1 cellular context compared by ENCODE assay signal in the genomic region with DNA sequence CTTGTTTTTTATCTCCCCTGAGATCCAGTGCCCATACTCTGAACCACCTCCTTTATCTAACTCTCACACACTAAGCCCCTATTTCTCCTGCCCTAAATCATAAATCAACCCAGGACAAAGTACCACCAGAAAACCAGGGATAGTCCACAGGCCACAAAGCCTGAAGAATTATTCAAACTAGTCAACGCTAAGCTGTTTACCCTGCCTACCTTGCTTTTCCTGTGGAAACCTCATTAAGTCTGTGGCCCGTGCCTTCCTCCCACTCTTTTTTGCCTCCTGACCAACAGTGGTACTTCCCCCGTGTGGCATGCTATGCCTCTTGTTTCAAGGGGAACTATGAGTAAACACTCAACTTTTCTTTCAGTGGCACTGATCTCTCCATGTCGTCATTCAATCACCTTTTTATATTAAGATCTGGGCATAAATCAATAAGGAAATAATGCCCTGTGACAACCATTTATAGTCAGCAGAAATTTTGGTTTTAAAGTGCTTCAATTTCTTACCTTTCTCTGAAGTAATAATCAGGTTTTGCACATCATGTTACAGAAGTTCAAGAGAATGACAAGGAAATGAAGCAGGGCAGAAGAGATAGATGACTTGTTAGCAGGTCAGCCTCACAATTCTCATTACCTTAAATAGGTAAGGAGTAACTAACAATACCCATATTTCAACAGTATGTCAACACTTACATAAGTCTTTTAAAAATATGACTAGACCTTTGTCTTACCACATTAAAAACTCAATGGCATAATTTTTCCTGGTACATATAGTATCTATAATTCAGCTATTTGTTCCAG.
TF ChIP-seq lines count a peak whose summit lies in the region.

No MANE protein-coding gene starts in this region.

TF ChIP-seq in GM23338, 12 proteins besides CTCF, POLR2A, EP300 and RAD21 (continued from another document):
- TF ChIP-seq, protein P1, sequence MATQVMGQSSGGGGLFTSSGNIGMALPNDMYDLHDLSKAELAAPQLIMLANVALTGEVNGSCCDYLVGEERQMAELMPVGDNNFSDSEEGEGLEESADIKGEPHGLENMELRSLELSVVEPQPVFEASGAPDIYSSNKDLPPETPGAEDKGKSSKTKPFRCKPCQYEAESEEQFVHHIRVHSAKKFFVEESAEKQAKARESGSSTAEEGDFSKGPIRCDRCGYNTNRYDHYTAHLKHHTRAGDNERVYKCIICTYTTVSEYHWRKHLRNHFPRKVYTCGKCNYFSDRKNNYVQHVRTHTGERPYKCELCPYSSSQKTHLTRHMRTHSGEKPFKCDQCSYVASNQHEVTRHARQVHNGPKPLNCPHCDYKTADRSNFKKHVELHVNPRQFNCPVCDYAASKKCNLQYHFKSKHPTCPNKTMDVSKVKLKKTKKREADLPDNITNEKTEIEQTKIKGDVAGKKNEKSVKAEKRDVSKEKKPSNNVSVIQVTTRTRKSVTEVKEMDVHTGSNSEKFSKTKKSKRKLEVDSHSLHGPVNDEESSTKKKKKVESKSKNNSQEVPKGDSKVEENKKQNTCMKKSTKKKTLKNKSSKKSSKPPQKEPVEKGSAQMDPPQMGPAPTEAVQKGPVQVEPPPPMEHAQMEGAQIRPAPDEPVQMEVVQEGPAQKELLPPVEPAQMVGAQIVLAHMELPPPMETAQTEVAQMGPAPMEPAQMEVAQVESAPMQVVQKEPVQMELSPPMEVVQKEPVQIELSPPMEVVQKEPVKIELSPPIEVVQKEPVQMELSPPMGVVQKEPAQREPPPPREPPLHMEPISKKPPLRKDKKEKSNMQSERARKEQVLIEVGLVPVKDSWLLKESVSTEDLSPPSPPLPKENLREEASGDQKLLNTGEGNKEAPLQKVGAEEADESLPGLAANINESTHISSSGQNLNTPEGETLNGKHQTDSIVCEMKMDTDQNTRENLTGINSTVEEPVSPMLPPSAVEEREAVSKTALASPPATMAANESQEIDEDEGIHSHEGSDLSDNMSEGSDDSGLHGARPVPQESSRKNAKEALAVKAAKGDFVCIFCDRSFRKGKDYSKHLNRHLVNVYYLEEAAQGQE (IDR thresholded peaks at IDR 0.05; ENCODE audit: unreplicated experiment) = no peak
- TF ChIP-seq STAT1 (IDR thresholded peaks at IDR 0.05; ENCODE audit: unreplicated experiment) (no peak), POLR2AphosphoS5 (IDR thresholded peaks at IDR 0.05; ENCODE audit: low read depth) (no peak), NANOG (IDR thresholded peaks at IDR 0.05; ENCODE audit: borderline replicate concordance) (no peak), ZNF331 (CRISPR knock-in tag; IDR thresholded peaks at IDR 0.05; ENCODE audit: low read depth) (no peak), JUNB (IDR thresholded peaks at IDR 0.05; ENCODE audit: unreplicated experiment) (no peak)
- TF ChIP-seq, protein P2, sequence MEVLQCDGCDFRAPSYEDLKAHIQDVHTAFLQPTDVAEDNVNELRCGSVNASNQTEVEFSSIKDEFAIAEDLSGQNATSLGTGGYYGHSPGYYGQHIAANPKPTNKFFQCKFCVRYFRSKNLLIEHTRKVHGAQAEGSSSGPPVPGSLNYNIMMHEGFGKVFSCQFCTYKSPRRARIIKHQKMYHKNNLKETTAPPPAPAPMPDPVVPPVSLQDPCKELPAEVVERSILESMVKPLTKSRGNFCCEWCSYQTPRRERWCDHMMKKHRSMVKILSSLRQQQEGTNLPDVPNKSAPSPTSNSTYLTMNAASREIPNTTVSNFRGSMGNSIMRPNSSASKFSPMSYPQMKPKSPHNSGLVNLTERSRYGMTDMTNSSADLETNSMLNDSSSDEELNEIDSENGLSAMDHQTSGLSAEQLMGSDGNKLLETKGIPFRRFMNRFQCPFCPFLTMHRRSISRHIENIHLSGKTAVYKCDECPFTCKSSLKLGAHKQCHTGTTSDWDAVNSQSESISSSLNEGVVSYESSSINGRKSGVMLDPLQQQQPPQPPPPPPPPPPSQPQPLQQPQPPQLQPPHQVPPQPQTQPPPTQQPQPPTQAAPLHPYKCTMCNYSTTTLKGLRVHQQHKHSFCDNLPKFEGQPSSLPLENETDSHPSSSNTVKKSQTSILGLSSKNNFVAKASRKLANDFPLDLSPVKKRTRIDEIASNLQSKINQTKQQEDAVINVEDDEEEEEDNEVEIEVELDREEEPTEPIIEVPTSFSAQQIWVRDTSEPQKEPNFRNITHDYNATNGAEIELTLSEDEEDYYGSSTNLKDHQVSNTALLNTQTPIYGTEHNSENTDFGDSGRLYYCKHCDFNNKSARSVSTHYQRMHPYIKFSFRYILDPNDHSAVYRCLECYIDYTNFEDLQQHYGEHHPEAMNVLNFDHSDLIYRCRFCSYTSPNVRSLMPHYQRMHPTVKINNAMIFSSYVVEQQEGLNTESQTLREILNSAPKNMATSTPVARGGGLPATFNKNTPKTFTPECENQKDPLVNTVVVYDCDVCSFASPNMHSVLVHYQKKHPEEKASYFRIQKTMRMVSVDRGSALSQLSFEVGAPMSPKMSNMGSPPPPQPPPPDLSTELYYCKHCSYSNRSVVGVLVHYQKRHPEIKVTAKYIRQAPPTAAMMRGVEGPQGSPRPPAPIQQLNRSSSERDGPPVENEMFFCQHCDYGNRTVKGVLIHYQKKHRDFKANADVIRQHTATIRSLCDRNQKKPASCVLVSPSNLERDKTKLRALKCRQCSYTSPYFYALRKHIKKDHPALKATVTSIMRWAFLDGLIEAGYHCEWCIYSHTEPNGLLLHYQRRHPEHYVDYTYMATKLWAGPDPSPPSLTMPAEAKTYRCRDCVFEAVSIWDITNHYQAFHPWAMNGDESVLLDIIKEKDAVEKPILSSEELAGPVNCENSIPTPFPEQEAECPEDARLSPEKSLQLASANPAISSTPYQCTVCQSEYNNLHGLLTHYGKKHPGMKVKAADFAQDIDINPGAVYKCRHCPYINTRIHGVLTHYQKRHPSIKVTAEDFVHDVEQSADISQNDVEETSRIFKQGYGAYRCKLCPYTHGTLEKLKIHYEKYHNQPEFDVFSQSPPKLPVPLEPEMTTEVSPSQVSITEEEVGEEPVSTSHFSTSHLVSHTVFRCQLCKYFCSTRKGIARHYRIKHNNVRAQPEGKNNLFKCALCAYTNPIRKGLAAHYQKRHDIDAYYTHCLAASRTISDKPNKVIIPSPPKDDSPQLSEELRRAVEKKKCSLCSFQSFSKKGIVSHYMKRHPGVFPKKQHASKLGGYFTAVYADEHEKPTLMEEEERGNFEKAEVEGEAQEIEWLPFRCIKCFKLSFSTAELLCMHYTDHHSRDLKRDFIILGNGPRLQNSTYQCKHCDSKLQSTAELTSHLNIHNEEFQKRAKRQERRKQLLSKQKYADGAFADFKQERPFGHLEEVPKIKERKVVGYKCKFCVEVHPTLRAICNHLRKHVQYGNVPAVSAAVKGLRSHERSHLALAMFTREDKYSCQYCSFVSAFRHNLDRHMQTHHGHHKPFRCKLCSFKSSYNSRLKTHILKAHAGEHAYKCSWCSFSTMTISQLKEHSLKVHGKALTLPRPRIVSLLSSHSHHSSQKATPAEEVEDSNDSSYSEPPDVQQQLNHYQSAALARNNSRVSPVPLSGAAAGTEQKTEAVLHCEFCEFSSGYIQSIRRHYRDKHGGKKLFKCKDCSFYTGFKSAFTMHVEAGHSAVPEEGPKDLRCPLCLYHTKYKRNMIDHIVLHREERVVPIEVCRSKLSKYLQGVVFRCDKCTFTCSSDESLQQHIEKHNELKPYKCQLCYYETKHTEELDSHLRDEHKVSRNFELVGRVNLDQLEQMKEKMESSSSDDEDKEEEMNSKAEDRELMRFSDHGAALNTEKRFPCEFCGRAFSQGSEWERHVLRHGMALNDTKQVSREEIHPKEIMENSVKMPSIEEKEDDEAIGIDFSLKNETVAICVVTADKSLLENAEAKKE (CRISPR knock-in tag; IDR thresholded peaks at IDR 0.05) = no peak
- TF ChIP-seq, protein P3, sequence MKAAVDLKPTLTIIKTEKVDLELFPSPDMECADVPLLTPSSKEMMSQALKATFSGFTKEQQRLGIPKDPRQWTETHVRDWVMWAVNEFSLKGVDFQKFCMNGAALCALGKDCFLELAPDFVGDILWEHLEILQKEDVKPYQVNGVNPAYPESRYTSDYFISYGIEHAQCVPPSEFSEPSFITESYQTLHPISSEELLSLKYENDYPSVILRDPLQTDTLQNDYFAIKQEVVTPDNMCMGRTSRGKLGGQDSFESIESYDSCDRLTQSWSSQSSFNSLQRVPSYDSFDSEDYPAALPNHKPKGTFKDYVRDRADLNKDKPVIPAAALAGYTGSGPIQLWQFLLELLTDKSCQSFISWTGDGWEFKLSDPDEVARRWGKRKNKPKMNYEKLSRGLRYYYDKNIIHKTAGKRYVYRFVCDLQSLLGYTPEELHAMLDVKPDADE (IDR thresholded peaks at IDR 0.05) = no peak
